Comparison of ENCODE assay signal across 1 cellular context in the genomic region with DNA sequence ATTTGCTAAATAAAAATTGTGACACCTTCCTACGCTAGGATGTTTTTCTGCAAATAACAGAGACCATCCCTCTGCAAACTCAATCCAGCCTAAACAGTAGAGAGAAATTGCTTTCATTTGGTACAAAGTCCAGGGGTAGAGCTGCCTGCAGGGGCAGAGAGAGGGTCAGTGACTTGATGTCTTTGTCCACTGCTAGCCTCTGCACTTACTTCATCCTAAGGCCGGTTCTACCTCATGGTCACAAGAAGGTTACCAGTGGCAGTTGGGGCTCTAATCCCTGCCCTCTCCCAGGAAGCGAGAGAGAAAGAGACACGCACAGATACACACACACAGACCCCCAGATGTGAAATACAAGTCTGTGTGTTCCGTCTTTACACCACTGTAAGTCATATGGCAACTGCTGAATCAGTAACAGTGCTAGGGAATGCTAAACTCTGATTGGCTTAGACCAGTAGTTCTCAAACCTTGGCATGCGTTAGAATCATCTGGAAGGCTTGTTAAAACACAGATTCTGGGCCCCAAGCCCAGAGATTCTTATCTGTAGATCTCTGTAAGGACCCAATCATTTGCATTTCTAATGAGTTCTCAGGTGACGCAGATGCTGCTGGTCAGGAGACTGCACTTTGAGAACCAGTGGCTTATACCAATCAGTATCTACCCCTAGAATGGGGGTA.
TF ChIP-seq lines count a peak whose summit lies in the region.

No MANE protein-coding gene starts in this region.

TF ChIP-seq in GM23338, 12 proteins besides CTCF, POLR2A, EP300 and RAD21 (continued from another document):
- TF ChIP-seq REST (IDR thresholded peaks at IDR 0.05; ENCODE audit: unreplicated experiment) (no peak), EZH2 (IDR thresholded peaks at IDR 0.05; ENCODE audit: low read depth, unreplicated experiment) (no peak)
- TF ChIP-seq, protein P1, sequence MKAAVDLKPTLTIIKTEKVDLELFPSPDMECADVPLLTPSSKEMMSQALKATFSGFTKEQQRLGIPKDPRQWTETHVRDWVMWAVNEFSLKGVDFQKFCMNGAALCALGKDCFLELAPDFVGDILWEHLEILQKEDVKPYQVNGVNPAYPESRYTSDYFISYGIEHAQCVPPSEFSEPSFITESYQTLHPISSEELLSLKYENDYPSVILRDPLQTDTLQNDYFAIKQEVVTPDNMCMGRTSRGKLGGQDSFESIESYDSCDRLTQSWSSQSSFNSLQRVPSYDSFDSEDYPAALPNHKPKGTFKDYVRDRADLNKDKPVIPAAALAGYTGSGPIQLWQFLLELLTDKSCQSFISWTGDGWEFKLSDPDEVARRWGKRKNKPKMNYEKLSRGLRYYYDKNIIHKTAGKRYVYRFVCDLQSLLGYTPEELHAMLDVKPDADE (IDR thresholded peaks at IDR 0.05) = no peak
